Comparison of ENCODE assay signal across 15 cellular contexts in genomic region chr19:4445963-4446668, GRCh38. TPM values are rescaled to one million over a fixed set of nuclear protein-coding genes. Genes with fewer than 3 reads are reported as not detected.
DNase-seq lines count a peak whose midpoint lies in the region; ATAC-seq and TF ChIP-seq lines count a peak whose summit lies in the region.
"Had no signal": no experiment of that assay in that cellular context is flagged by ENCODE, and none has a peak within 500 bp of the region (broad histone marks: within the 10 kb centered on the region; RNA-seq: fewer than 3 reads in every experiment).

No MANE protein-coding gene starts in this region.

- ATAC-seq in left ventricle myocardium superior, result no peak
- no peak for ATAC-seq in heart right ventricle
- ATAC-seq in HG02623 (IDR thresholded peaks at IDR 0.05; ENCODE audit: unreplicated experiment), result no peak

- H4K8ac ChIP-seq in mesenchymal stem cell (ENCODE audit: low read length), result no peak overlapping the region

- H3K4me1 ChIP-seq in heart right ventricle, result peaks cover 0 to 14% (median 6%) of the 10 kb centered on the region in 9 donors
- H3K4me1 ChIP-seq in adrenal gland (replicated peaks in 1 of 2), result peaks cover 37 to 49% of the 10 kb centered on the region in 2 donors
- H3K4me1 ChIP-seq in mesenchymal stem cell (ENCODE audit: control insufficient read depth, insufficient read depth, low read depth, low read length), result no peaks in the 10 kb centered on the region

- no peak overlapping the region for H2AFZ ChIP-seq in mesenchymal stem cell (ENCODE audit: low read depth, low read length)
- H2AFZ ChIP-seq: GM23248 had no signal

- H3K36me3 Mint-ChIP-seq in activated CD4-positive, alpha-beta T cell treated with anti-CD3 and anti-CD28 coated beads, Interleukin-2, amount 10 ng/mL, durations not matched to agents 24 days and 14 days (ENCODE audit: low read depth), result peaks cover 35% of the 10 kb centered on the region

- intact Hi-C loops in left ventricle myocardium superior (cut with micrococcal nuclease) (no loop called here), heart right ventricle (cut with DNase I) (no loop called here), adrenal gland (cut with DNase I) (no loop called here)
- intact Hi-C loops in activated CD4-positive, alpha-beta T cell treated with anti-CD3 and anti-CD28 coated beads, Interleukin-2, amount 10 ng/mL, durations not matched to agents 24 days and 14 days (cut with micrococcal nuclease), result no loop called here

- H3K27ac Mint-ChIP-seq in activated CD4-positive, alpha-beta T cell treated with anti-CD3 and anti-CD28 coated beads, Interleukin-2, amount 10 ng/mL, durations not matched to agents 24 days and 14 days, result no peak overlapping the region

- peaks cover 2% of the 10 kb centered on the region for H3K4me1 Mint-ChIP-seq in activated CD4-positive, alpha-beta T cell treated with anti-CD3 and anti-CD28 coated beads, Interleukin-2, amount 10 ng/mL, durations not matched to agents 24 days and 14 days

- H3K9ac ChIP-seq in mesenchymal stem cell (ENCODE audit: low read length), result no peak overlapping the region
- H3K9ac ChIP-seq: GM23248 had no signal

- H2AK5ac ChIP-seq in mesenchymal stem cell (ENCODE audit: low read length, severe bottlenecking), result no peak overlapping the region

- no peak overlapping the region for H3K18ac ChIP-seq in mesenchymal stem cell (ENCODE audit: low read depth in 1 of 2, low read length in 2 of 2)

- H3K9me3 ChIP-seq in heart right ventricle (no peaks in the 10 kb centered on the region), adrenal gland (replicated peaks in 1 of 3) (no peaks in the 10 kb centered on the region), mesenchymal stem cell (ENCODE audit: control insufficient read depth, low read length) (no peaks in the 10 kb centered on the region)
- H3K9me3 ChIP-seq: BLaER1 treated with 17β-estradiol and CSF1 and Interleukin-3, amounts not matched to agents 10 nM and 100 nM had no signal

- H3K36me3 ChIP-seq in heart right ventricle (peaks cover 0 to 74% (median 50%) of the 10 kb centered on the region in 9 donors), adrenal gland (replicated peaks in 1 of 2) (peaks cover 0 to 74% of the 10 kb centered on the region in 2 donors), mesenchymal stem cell (ENCODE audit: control insufficient read depth in 1 of 2, insufficient read depth in 2 of 2, low read depth in 1 of 2, low read length in 2 of 2) (peaks cover 68 to 86% of the 10 kb centered on the region in 2 experiments)

- H3K9me3 Mint-ChIP-seq in activated CD4-positive, alpha-beta T cell treated with anti-CD3 and anti-CD28 coated beads, Interleukin-2, amount 10 ng/mL, durations not matched to agents 24 days and 14 days, result no peaks in the 10 kb centered on the region

- H3K4me3 ChIP-seq in heart right ventricle (no peak overlapping the region), adrenal gland (no peak overlapping the region), mesenchymal stem cell (ENCODE audit: insufficient read depth in 1 of 2, low read depth in 1 of 2, low read length in 2 of 2) (no peak overlapping the region)
- H3K4me3 ChIP-seq: BLaER1 treated with 17β-estradiol and CSF1 and Interleukin-3, amounts not matched to agents 10 nM and 100 nM; GM23248 had no signal

- DNase-seq in left ventricle myocardium superior (peak; percentile 33), heart right ventricle (no peak), adrenal gland (peak; percentile 68 to 86 (median 80)), mesenchymal stem cell (no peak), DMS 273 treated with DMSO at 0.1 percent for 48 hours (lab: John Stamatoyannopoulos, UW) (no peak), T-helper 1 cell (no peak)
- no peak for DNase-seq in activated CD4-positive, alpha-beta T cell treated with anti-CD3 and anti-CD28 coated beads, Interleukin-2, amount 10 ng/mL, durations not matched to agents 24 days and 14 days
- DNase-seq: GM23248, IMR-90, NCI-H1930, NCI-H2171 treated with DMSO at 0.1 percent for 48 hours, NCI-H774, SIG-M5 had no signal

- no peak overlapping the region for H2BK15ac ChIP-seq in mesenchymal stem cell (ENCODE audit: low read depth, poor library complexity, severe bottlenecking)

- H3K27ac ChIP-seq in heart right ventricle (no peak overlapping the region), adrenal gland (peak overlapping the region; percentile 60 to 94 (median 84)), mesenchymal stem cell (ENCODE audit: low read length, poor library complexity, severe bottlenecking) (no peak overlapping the region)
- H3K27ac ChIP-seq: GM23248 had no signal

- no peak overlapping the region for H3K4me3 Mint-ChIP-seq in activated CD4-positive, alpha-beta T cell treated with anti-CD3 and anti-CD28 coated beads, Interleukin-2, amount 10 ng/mL, durations not matched to agents 24 days and 14 days

- H2BK120ac ChIP-seq in mesenchymal stem cell (ENCODE audit: low read depth, low read length), result no peak overlapping the region

- H4K91ac ChIP-seq in mesenchymal stem cell (ENCODE audit: low read length), result peak overlapping the region; percentile 48

- H2BK5ac ChIP-seq in mesenchymal stem cell (ENCODE audit: low read depth, low read length, poor library complexity, severe bottlenecking), result no peak overlapping the region

- no peak overlapping the region for H3K4me2 ChIP-seq in mesenchymal stem cell (ENCODE audit: low read length, poor library complexity, severe bottlenecking)
- H3K4me2 ChIP-seq: BLaER1 treated with 17β-estradiol and CSF1 and Interleukin-3, amounts not matched to agents 10 nM and 100 nM had no signal

- TF ChIP-seq POLR2A in adrenal gland (IDR thresholded peaks at IDR 0.05), result peak in 1 of 2 donors; percentile 62

- H3K27me3 Mint-ChIP-seq in activated CD4-positive, alpha-beta T cell treated with anti-CD3 and anti-CD28 coated beads, Interleukin-2, amount 10 ng/mL, durations not matched to agents 24 days and 14 days, result no peaks in the 10 kb centered on the region

- no peak overlapping the region for H2BK12ac ChIP-seq in mesenchymal stem cell (ENCODE audit: low read length in 2 of 2)

- H3K23ac ChIP-seq in mesenchymal stem cell (ENCODE audit: low read length in 2 of 2), result no peak overlapping the region

- no peak for TF ChIP-seq CTCF in heart right ventricle (IDR thresholded peaks at IDR 0.05)
- TF ChIP-seq CTCF in adrenal gland (IDR thresholded peaks at IDR 0.05), result peak in 2 of 6 experiments; percentile 7 to 31

- H3K79me1 ChIP-seq in mesenchymal stem cell (replicated peaks; ENCODE audit: low read length, poor library complexity, severe bottlenecking), result peaks cover 32% of the 10 kb centered on the region

- no peak overlapping the region for H3K4ac ChIP-seq in mesenchymal stem cell (ENCODE audit: low read depth in 1 of 2, low read length in 2 of 2)

- 91 to 92% methylated on average over 56 of the region's 56 CpGs for WGBS in heart right ventricle, 2 donors
- 50 to 81% (median 68%) methylated on average over 17 to 56 of the region's 56 CpGs for WGBS in adrenal gland, 4 donors
- 95% methylated on average over 56 of the region's 56 CpGs for WGBS in mesenchymal stem cell

- H3K27me3 ChIP-seq in heart right ventricle, result no peaks in the 10 kb centered on the region
- H3K27me3 ChIP-seq in adrenal gland, result no peaks in the 10 kb centered on the region
- no peaks in the 10 kb centered on the region for H3K27me3 ChIP-seq in mesenchymal stem cell (ENCODE audit: control insufficient read depth in 1 of 2, insufficient read depth in 1 of 2, low read length in 2 of 2)
- H3K27me3 ChIP-seq: BLaER1 treated with 17β-estradiol and CSF1 and Interleukin-3, amounts not matched to agents 10 nM and 100 nM had no signal

- H3K14ac ChIP-seq in mesenchymal stem cell (ENCODE audit: low read length in 2 of 2), result no peak overlapping the region

RNA-seq across cellular contexts. Expression of gene UBXN6, which starts 11.5 kb away (rescaled TPM):
- total RNA-seq in left ventricle myocardium superior, result 127 TPM
- 100 to 1,000 TPM in 9 of 10 donors, 10 to 100 TPM in 1; 90.6 to 123 (median 104) TPM for total RNA-seq in heart right ventricle
- 100 to 1,000 TPM; 127 to 131 TPM for polyA plus RNA-seq in heart right ventricle
- 100 to 1,000 TPM; 165 to 317 (median 268) TPM for total RNA-seq in adrenal gland
- 100 to 1,000 TPM in 2 of 3 donors, 10 to 100 TPM in 1; 53.9 to 257 (median 250) TPM for polyA plus RNA-seq in adrenal gland
- polyA plus RNA-seq in mesenchymal stem cell (2013, experiment 1 of 2), result 89.7 TPM
- polyA plus RNA-seq in mesenchymal stem cell (2013, experiment 2 of 2), result 95.2 TPM
- 41.2 and 47.2 TPM in 2 replicates for total RNA-seq in activated CD4-positive, alpha-beta T cell treated with anti-CD3 and anti-CD28 coated beads, Interleukin-2, amount 10 ng/mL, durations not matched to agents 24 days and 14 days

RNA-seq across cellular contexts. Expression of gene HDGFL2, which starts 26.0 kb away (rescaled TPM):
- total RNA-seq in left ventricle myocardium superior (30.3 TPM), heart right ventricle (10 to 100 TPM; 20.5 to 39.0 (median 26.7) TPM), adrenal gland (10 to 100 TPM; 29.9 to 54.6 (median 34.9) TPM)
- polyA plus RNA-seq in heart right ventricle (10 to 100 TPM; 32.9 to 40.9 TPM), adrenal gland (10 to 100 TPM; 22.0 to 74.7 (median 55.8) TPM)
- 45.0 TPM for polyA plus RNA-seq in mesenchymal stem cell (2013, experiment 1 of 2)
- 43.4 TPM for polyA plus RNA-seq in mesenchymal stem cell (2013, experiment 2 of 2)
- total RNA-seq in activated CD4-positive, alpha-beta T cell treated with anti-CD3 and anti-CD28 coated beads, Interleukin-2, amount 10 ng/mL, durations not matched to agents 24 days and 14 days, result 66.0 and 72.7 TPM in 2 replicates

RNA-seq across cellular contexts. Expression of gene CHAF1A, which starts 43.7 kb away (rescaled TPM):
- total RNA-seq in left ventricle myocardium superior (7.2 TPM), heart right ventricle (1 to 10 TPM; 4.5 to 8.7 (median 6.6) TPM), adrenal gland (10 to 100 TPM in 2 of 8 donors, 1 to 10 TPM in 6; 3.4 to 14.6 (median 8.7) TPM)
- polyA plus RNA-seq in heart right ventricle (1 to 10 TPM; 4.2 to 4.4 TPM), adrenal gland (1 to 10 TPM; 4.0 to 8.2 (median 7.3) TPM)
- polyA plus RNA-seq in mesenchymal stem cell (2013, experiment 1 of 2), result 7.6 TPM
- 6.3 TPM for polyA plus RNA-seq in mesenchymal stem cell (2013, experiment 2 of 2)
- 99.4 and 103 TPM in 2 replicates for total RNA-seq in activated CD4-positive, alpha-beta T cell treated with anti-CD3 and anti-CD28 coated beads, Interleukin-2, amount 10 ng/mL, durations not matched to agents 24 days and 14 days

RNA-seq across cellular contexts. Expression of gene SH3GL1, which starts 45.8 kb away (rescaled TPM):
- total RNA-seq in left ventricle myocardium superior, result 19.1 TPM
- 10 to 100 TPM; 13.1 to 33.4 (median 17.6) TPM for total RNA-seq in heart right ventricle
- 10 to 100 TPM; 20.1 to 41.8 TPM for polyA plus RNA-seq in heart right ventricle
- 100 to 1,000 TPM in 1 of 8 donors, 10 to 100 TPM in 7; 69.9 to 112 (median 87.4) TPM for total RNA-seq in adrenal gland
- 100 to 1,000 TPM in 1 of 3 donors, 10 to 100 TPM in 2; 20.9 to 104 (median 96.4) TPM for polyA plus RNA-seq in adrenal gland
- 108 TPM for polyA plus RNA-seq in mesenchymal stem cell (2013, experiment 1 of 2)
- 106 TPM for polyA plus RNA-seq in mesenchymal stem cell (2013, experiment 2 of 2)
- 53.8 and 56.8 TPM in 2 replicates for total RNA-seq in activated CD4-positive, alpha-beta T cell treated with anti-CD3 and anti-CD28 coated beads, Interleukin-2, amount 10 ng/mL, durations not matched to agents 24 days and 14 days

Comparison
In these comparisons a context has a peak if more than half of its experiments do, and no peak if none do; other contexts are left out.
1. DNase-seq: peak in left ventricle myocardium superior (single experiment) and adrenal gland (7 of 7); none in heart right ventricle (0 of 2), mesenchymal stem cell (single experiment), DMS 273 treated with DMSO at 0.1 percent for 48 hours (single experiment), T-helper 1 cell (0 of 5) and activated CD4-positive, alpha-beta T cell treated with anti-CD3 and anti-CD28 coated beads, Interleukin-2, amount 10 ng/mL, durations not matched to agents 24 days and 14 days (single experiment).
2. H3K27ac ChIP-seq: peak in adrenal gland (5 of 5); none in heart right ventricle (0 of 10) and mesenchymal stem cell (single experiment).